Comparison of ENCODE assay signal across 1 cellular context in the genomic region with DNA sequence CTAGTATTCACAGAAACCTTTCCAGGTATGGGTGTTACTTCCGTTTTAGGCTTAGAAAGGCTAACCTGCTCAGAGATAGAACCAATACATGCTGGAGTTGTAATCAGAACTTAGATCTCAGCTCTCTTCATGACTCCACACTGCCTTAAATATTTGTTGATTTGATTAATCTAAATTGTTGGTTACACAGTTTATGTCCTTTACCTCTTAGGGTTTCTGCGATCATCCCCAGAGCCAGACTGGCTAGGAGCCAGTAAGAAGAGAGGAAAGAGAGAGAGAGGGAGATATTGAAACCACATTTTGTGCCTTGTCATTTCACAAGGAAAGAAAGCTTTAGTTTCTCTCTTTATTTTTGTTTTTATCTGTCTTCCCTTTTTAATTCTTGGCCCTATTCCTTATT.
TF ChIP-seq lines count a peak whose summit lies in the region.

No MANE protein-coding gene starts in this region.

TF ChIP-seq in endothelial cell of umbilical vein, 7 proteins besides CTCF, POLR2A, EP300 and RAD21:
- TF ChIP-seq FOS (IDR thresholded peaks at IDR 0.05; ENCODE audit: borderline replicate concordance, insufficient read depth, low read length) = no peak
- TF ChIP-seq GATA2 (IDR thresholded peaks at IDR 0.05; ENCODE audit: insufficient read depth, insufficient read length, low read depth, low read length) = no peak
- no peak for TF ChIP-seq EZH2 (IDR thresholded peaks at IDR 0.05; ENCODE audit: borderline replicate concordance, low read depth, low read length, severe bottlenecking)
- no peak for TF ChIP-seq MYC (IDR thresholded peaks at IDR 0.05; ENCODE audit: low read depth, low read length)
- no peak for TF ChIP-seq POLR2AphosphoS5 (IDR thresholded peaks at IDR 0.05; ENCODE audit: insufficient read depth, low read depth, low read length)
- TF ChIP-seq, protein P1, sequence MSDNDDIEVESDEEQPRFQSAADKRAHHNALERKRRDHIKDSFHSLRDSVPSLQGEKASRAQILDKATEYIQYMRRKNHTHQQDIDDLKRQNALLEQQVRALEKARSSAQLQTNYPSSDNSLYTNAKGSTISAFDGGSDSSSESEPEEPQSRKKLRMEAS (IDR thresholded peaks at IDR 0.05; ENCODE audit: insufficient read depth, insufficient read length) = no peak
- TF ChIP-seq JUN (IDR thresholded peaks at IDR 0.05; ENCODE audit: borderline replicate concordance, insufficient read depth, insufficient read length, low read depth) = no peak
TF ChIP-seq in endothelial cell of umbilical vein: peak in this region for 0.
